In genomic region chr17:7343250-7343649, GRCh38 we compare ENCODE assay signal across 22 cellular contexts. TPM values are rescaled to one million over a fixed set of nuclear protein-coding genes. Genes with fewer than 3 reads are reported as not detected.
DNase-seq lines count a peak whose midpoint lies in the region; ATAC-seq lines count a peak whose summit lies in the region.
"Had no signal": no experiment of that assay in that cellular context is flagged by ENCODE, and none has a peak within 500 bp of the region (broad histone marks: within the 10 kb centered on the region; RNA-seq: fewer than 3 reads in every experiment).

No MANE protein-coding gene starts in this region.

- H3K36me3 Mint-ChIP-seq in activated CD4-positive, alpha-beta T cell treated with anti-CD3 and anti-CD28 coated beads for 36 hours (ENCODE audit: low read depth): peaks cover 43% of the 10 kb centered on the region
- peaks cover 64% of the 10 kb centered on the region for H3K36me3 Mint-ChIP-seq in activated CD4-positive, alpha-beta T cell treated with anti-CD3 and anti-CD28 coated beads, Interleukin-2, amount 10 ng/mL, durations not matched to agents 7 days and 5 days (ENCODE audit: low read depth)
- H3K36me3 Mint-ChIP-seq in T-helper 17 cell (ENCODE audit: low read depth): peaks cover 7% of the 10 kb centered on the region
- peaks cover 91% of the 10 kb centered on the region for H3K36me3 Mint-ChIP-seq in dendritic cell treated with granulocyte-macrophage colony-stimulating factor and Interleukin-4, amounts not matched to agents 40 ng/mL and 50 ng/mL, for 4 days (ENCODE audit: low read depth)
- peaks cover 100% of the 10 kb centered on the region for H3K36me3 Mint-ChIP-seq in stimulated activated effector memory CD8-positive, alpha-beta T cell treated with anti-CD3 and anti-CD28 coated beads, Interleukin-12 subunit alpha, Interleukin-12 subunit beta, amount 100 ng/mL, for 72 hours

- no peaks in the 10 kb centered on the region for H3K27me3 Mint-ChIP-seq in activated CD4-positive, alpha-beta T cell treated with anti-CD3 and anti-CD28 coated beads for 36 hours
- no peaks in the 10 kb centered on the region for H3K27me3 Mint-ChIP-seq in activated CD4-positive, alpha-beta T cell treated with anti-CD3 and anti-CD28 coated beads, Interleukin-2, amount 10 ng/mL, durations not matched to agents 7 days and 5 days
- no peaks in the 10 kb centered on the region for H3K27me3 Mint-ChIP-seq in T-helper 17 cell
- H3K27me3 Mint-ChIP-seq in dendritic cell treated with granulocyte-macrophage colony-stimulating factor and Interleukin-4, amounts not matched to agents 40 ng/mL and 50 ng/mL, for 4 days: no peaks in the 10 kb centered on the region

- DNase-seq in activated CD4-positive, alpha-beta T cell treated with anti-CD3 and anti-CD28 coated beads for 36 hours: no peak
- DNase-seq in activated CD4-positive, alpha-beta T cell treated with anti-CD3 and anti-CD28 coated beads, Interleukin-2, amount 10 ng/mL, durations not matched to agents 7 days and 5 days: no peak
- DNase-seq in T-helper 17 cell: no peak
- DNase-seq in stimulated activated effector memory CD8-positive, alpha-beta T cell treated with anti-CD3 and anti-CD28 coated beads, Interleukin-12 subunit alpha, Interleukin-12 subunit beta, amount 100 ng/mL, for 72 hours (ENCODE audit: low spot score in 2 of 2): no peak
- no peak for DNase-seq in hypothalamus (lab: John Stamatoyannopoulos, UW)
- no peak for DNase-seq in NCI-H69 (lab: John Stamatoyannopoulos, UW)
- no peak for DNase-seq in Kasumi-1 (lab: John Stamatoyannopoulos, UW)
- DNase-seq: AML-193, Caco-2, GDM1, GOT3, KBM-7, NCI-H1105 treated with DMSO at 0.1 percent for 48 hours, NCI-H1694, NCI-H2227 treated with DMSO at 0.1 percent for 48 hours, NCI-H510A treated with DMSO at 0.1 percent for 48 hours, NCI-H82, OCI-M1, SIG-M5 had no signal

- H3K9me3 ChIP-seq in T-helper 17 cell (ENCODE audit: control insufficient read depth, low read length, poor library complexity, severe bottlenecking): no peaks in the 10 kb centered on the region
- H3K9me3 ChIP-seq: Caco-2 had no signal

- no peaks in the 10 kb centered on the region for H3K9me3 Mint-ChIP-seq in activated CD4-positive, alpha-beta T cell treated with anti-CD3 and anti-CD28 coated beads for 36 hours (ENCODE audit: low read depth)
- no peaks in the 10 kb centered on the region for H3K9me3 Mint-ChIP-seq in activated CD4-positive, alpha-beta T cell treated with anti-CD3 and anti-CD28 coated beads, Interleukin-2, amount 10 ng/mL, durations not matched to agents 7 days and 5 days
- no peaks in the 10 kb centered on the region for H3K9me3 Mint-ChIP-seq in dendritic cell treated with granulocyte-macrophage colony-stimulating factor and Interleukin-4, amounts not matched to agents 40 ng/mL and 50 ng/mL, for 4 days
- no peaks in the 10 kb centered on the region for H3K9me3 Mint-ChIP-seq in stimulated activated effector memory CD8-positive, alpha-beta T cell treated with anti-CD3 and anti-CD28 coated beads, Interleukin-12 subunit alpha, Interleukin-12 subunit beta, amount 100 ng/mL, for 72 hours

- CTCF ChIA-PET in activated CD4-positive, alpha-beta T cell treated with anti-CD3 and anti-CD28 coated beads for 36 hours (lab: Charles Lee): interaction anchor here (1.0 kb wide), 2 partner anchors 19 to 94 kb away, joined by 3 to 5 read pairs; no protein-coding TSS in a partner anchor
- CTCF ChIA-PET in activated CD4-positive, alpha-beta T cell treated with anti-CD3 and anti-CD28 coated beads, Interleukin-2, amount 10 ng/mL, durations not matched to agents 7 days and 5 days (lab: Charles Lee): interaction anchor here (0.6 to 4.2 kb wide), 4 partner anchors 12 to 1907 kb away, joined by 3 to 19 read pairs (median 4); partner anchors contain the start of gene NEURL4

- intact Hi-C loops in activated CD4-positive, alpha-beta T cell treated with anti-CD3 and anti-CD28 coated beads for 36 hours (cut with DNase I, micrococcal nuclease): no loop called here
- intact Hi-C loops in dendritic cell treated with granulocyte-macrophage colony-stimulating factor and Interleukin-4, amounts not matched to agents 40 ng/mL and 50 ng/mL, for 4 days (cut with micrococcal nuclease): no loop called here

- POLR2A ChIA-PET in activated CD4-positive, alpha-beta T cell treated with anti-CD3 and anti-CD28 coated beads for 36 hours (lab: Charles Lee): no interaction called here
- POLR2A ChIA-PET in activated CD4-positive, alpha-beta T cell treated with anti-CD3 and anti-CD28 coated beads, Interleukin-2, amount 10 ng/mL, durations not matched to agents 7 days and 5 days (lab: Charles Lee): no interaction called here

- H3K4me3 Mint-ChIP-seq in activated CD4-positive, alpha-beta T cell treated with anti-CD3 and anti-CD28 coated beads for 36 hours: no peak overlapping the region
- H3K4me3 Mint-ChIP-seq in activated CD4-positive, alpha-beta T cell treated with anti-CD3 and anti-CD28 coated beads, Interleukin-2, amount 10 ng/mL, durations not matched to agents 7 days and 5 days: no peak overlapping the region
- no peak overlapping the region for H3K4me3 Mint-ChIP-seq in T-helper 17 cell
- H3K4me3 Mint-ChIP-seq in dendritic cell treated with granulocyte-macrophage colony-stimulating factor and Interleukin-4, amounts not matched to agents 40 ng/mL and 50 ng/mL, for 4 days: no peak overlapping the region
- H3K4me3 Mint-ChIP-seq in stimulated activated effector memory CD8-positive, alpha-beta T cell treated with anti-CD3 and anti-CD28 coated beads, Interleukin-12 subunit alpha, Interleukin-12 subunit beta, amount 100 ng/mL, for 72 hours: no peak overlapping the region

- peak overlapping the region; percentile 55 for H3K27ac Mint-ChIP-seq in activated CD4-positive, alpha-beta T cell treated with anti-CD3 and anti-CD28 coated beads for 36 hours
- no peak overlapping the region for H3K27ac Mint-ChIP-seq in activated CD4-positive, alpha-beta T cell treated with anti-CD3 and anti-CD28 coated beads, Interleukin-2, amount 10 ng/mL, durations not matched to agents 7 days and 5 days
- peak overlapping the region; percentile 34 for H3K27ac Mint-ChIP-seq in T-helper 17 cell
- H3K27ac Mint-ChIP-seq in dendritic cell treated with granulocyte-macrophage colony-stimulating factor and Interleukin-4, amounts not matched to agents 40 ng/mL and 50 ng/mL, for 4 days: peak overlapping the region; percentile 19
- H3K27ac Mint-ChIP-seq in stimulated activated effector memory CD8-positive, alpha-beta T cell treated with anti-CD3 and anti-CD28 coated beads, Interleukin-12 subunit alpha, Interleukin-12 subunit beta, amount 100 ng/mL, for 72 hours: peak overlapping the region; percentile 60

- no peak for ATAC-seq in activated CD4-positive, alpha-beta T cell treated with anti-CD3 and anti-CD28 coated beads for 36 hours
- ATAC-seq in T-helper 17 cell: no peak
- ATAC-seq in stimulated activated effector memory CD8-positive, alpha-beta T cell treated with anti-CD3 and anti-CD28 coated beads, Interleukin-12 subunit alpha, Interleukin-12 subunit beta, amount 100 ng/mL, for 72 hours: no peak

- peaks cover 17% of the 10 kb centered on the region for H3K4me1 Mint-ChIP-seq in activated CD4-positive, alpha-beta T cell treated with anti-CD3 and anti-CD28 coated beads for 36 hours
- peaks cover 37% of the 10 kb centered on the region for H3K4me1 Mint-ChIP-seq in activated CD4-positive, alpha-beta T cell treated with anti-CD3 and anti-CD28 coated beads, Interleukin-2, amount 10 ng/mL, durations not matched to agents 7 days and 5 days
- peaks cover 12% of the 10 kb centered on the region for H3K4me1 Mint-ChIP-seq in T-helper 17 cell
- H3K4me1 Mint-ChIP-seq in dendritic cell treated with granulocyte-macrophage colony-stimulating factor and Interleukin-4, amounts not matched to agents 40 ng/mL and 50 ng/mL, for 4 days (ENCODE audit: low read depth): peaks cover 26% of the 10 kb centered on the region
- H3K4me1 Mint-ChIP-seq in stimulated activated effector memory CD8-positive, alpha-beta T cell treated with anti-CD3 and anti-CD28 coated beads, Interleukin-12 subunit alpha, Interleukin-12 subunit beta, amount 100 ng/mL, for 72 hours: peaks cover 53% of the 10 kb centered on the region

RNA-seq across cellular contexts. Expression of gene ACAP1, which starts 6.9 kb away (rescaled TPM):
- total RNA-seq in activated CD4-positive, alpha-beta T cell treated with anti-CD3 and anti-CD28 coated beads for 36 hours: 100 to 1,000 TPM; 343 to 375 TPM
- total RNA-seq in activated CD4-positive, alpha-beta T cell treated with anti-CD3 and anti-CD28 coated beads, Interleukin-2, amount 10 ng/mL, durations not matched to agents 7 days and 5 days: 100 to 1,000 TPM; 727 to 775 TPM
- total RNA-seq in T-helper 17 cell: 100 to 1,000 TPM; 641 to 702 TPM

RNA-seq across cellular contexts. Expression of gene KCTD11, which starts 8.7 kb away (rescaled TPM):
- total RNA-seq in activated CD4-positive, alpha-beta T cell treated with anti-CD3 and anti-CD28 coated beads for 36 hours: 1 to 10 TPM; 5.0 to 6.1 TPM
- 10 to 100 TPM; 11.2 to 12.5 TPM for total RNA-seq in activated CD4-positive, alpha-beta T cell treated with anti-CD3 and anti-CD28 coated beads, Interleukin-2, amount 10 ng/mL, durations not matched to agents 7 days and 5 days
- total RNA-seq in T-helper 17 cell: 1 to 10 TPM; 1.6 to 2.7 TPM

RNA-seq across cellular contexts. Expression of gene TMEM95, which starts 11.7 kb away (rescaled TPM):
- under 1 TPM in 1 of 2 experiments, not detected in 1; 0.16 TPM for total RNA-seq in activated CD4-positive, alpha-beta T cell treated with anti-CD3 and anti-CD28 coated beads for 36 hours
- under 1 TPM in 1 of 2 experiments, not detected in 1; 0.23 TPM for total RNA-seq in activated CD4-positive, alpha-beta T cell treated with anti-CD3 and anti-CD28 coated beads, Interleukin-2, amount 10 ng/mL, durations not matched to agents 7 days and 5 days
- total RNA-seq in T-helper 17 cell: not detected
- total RNA-seq: Caco-2, Daoy, RPMI7951 had no signal

RNA-seq across cellular contexts. Expression of gene NEURL4, which starts 14.1 kb away (rescaled TPM):
- total RNA-seq in activated CD4-positive, alpha-beta T cell treated with anti-CD3 and anti-CD28 coated beads for 36 hours: 10 to 100 TPM; 22.5 to 29.1 TPM
- total RNA-seq in activated CD4-positive, alpha-beta T cell treated with anti-CD3 and anti-CD28 coated beads, Interleukin-2, amount 10 ng/mL, durations not matched to agents 7 days and 5 days: 10 to 100 TPM; 34.7 to 38.1 TPM
- 10 to 100 TPM; 29.9 to 43.8 TPM for total RNA-seq in T-helper 17 cell

RNA-seq across cellular contexts. Expression of gene GPS2, which starts 28.1 kb away (rescaled TPM):
- total RNA-seq in activated CD4-positive, alpha-beta T cell treated with anti-CD3 and anti-CD28 coated beads for 36 hours: 10 to 100 TPM; 31.3 to 56.1 TPM
- total RNA-seq in activated CD4-positive, alpha-beta T cell treated with anti-CD3 and anti-CD28 coated beads, Interleukin-2, amount 10 ng/mL, durations not matched to agents 7 days and 5 days: 100 to 1,000 TPM in 1 of 2 experiments, 10 to 100 TPM in 1; 85.9 to 105 TPM
- total RNA-seq in T-helper 17 cell: 100 to 1,000 TPM in 1 of 2 donors, 10 to 100 TPM in 1; 96.5 to 104 TPM
